Comparison of ENCODE assay signal across 8 cellular contexts in the genomic region with DNA sequence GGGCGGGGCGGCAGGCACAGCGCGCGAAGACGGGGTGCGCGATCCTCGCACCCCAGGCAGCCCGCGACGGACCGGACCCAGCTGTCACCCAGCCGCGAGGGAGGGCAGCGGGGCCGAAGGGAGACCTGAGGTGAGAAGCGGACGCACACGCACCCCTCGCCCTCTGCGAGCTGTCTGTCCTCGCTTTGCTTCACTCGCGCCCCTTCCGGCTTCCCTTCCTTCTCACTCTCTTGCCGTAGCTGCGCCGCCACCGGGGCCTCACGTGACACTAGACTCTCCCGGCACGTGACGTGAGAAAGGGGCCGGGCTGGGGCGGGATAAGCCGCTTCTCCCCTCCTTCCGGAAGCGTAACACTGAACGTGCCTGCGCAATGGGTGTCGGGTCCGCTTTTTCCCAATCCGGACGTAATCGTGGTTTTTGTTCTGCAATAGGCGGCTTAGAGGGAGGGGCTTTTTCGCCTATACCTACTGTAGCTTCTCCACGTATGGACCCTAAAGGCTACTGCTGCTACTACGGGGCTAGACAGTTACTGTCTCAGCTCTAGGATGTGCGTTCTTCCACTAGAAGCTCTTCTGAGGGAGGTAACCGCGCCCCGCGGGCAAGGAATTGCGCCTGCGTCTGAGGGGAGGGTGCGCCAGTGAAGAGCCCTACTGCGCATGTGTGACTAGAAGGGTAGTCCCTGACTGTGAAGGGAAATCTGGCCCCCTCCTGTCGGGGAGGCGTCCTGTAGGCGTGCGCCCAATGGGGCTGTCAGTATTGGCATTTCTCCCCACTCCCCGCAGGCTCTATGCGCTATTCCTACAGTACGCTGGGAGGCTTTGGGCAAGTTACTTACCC. TPM values are rescaled to one million over a fixed set of nuclear protein-coding genes. Genes with fewer than 3 reads are reported as not detected.
DNase-seq lines count a peak whose midpoint lies in the region; ATAC-seq, FAIRE-seq and TF ChIP-seq lines count a peak whose summit lies in the region.

A gene (minus strand): TSS at position 270 of the 837 bp plus-strand sequence. CDS start 434 bp downstream, outside the sequence.
A gene with protein sequence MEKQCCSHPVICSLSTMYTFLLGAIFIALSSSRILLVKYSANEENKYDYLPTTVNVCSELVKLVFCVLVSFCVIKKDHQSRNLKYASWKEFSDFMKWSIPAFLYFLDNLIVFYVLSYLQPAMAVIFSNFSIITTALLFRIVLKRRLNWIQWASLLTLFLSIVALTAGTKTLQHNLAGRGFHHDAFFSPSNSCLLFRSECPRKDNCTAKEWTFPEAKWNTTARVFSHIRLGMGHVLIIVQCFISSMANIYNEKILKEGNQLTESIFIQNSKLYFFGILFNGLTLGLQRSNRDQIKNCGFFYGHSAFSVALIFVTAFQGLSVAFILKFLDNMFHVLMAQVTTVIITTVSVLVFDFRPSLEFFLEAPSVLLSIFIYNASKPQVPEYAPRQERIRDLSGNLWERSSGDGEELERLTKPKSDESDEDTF (plus strand): TSS at position 353 of the 837 bp plus-strand sequence. CDS start 1,359 bp downstream, outside the sequence.

- intact Hi-C loops in HepG2 (cut with micrococcal nuclease; ENCODE audit: unreplicated experiment): loop anchor here (2.0 kb wide), 1 partner anchor 429 kb away; a partner anchor contains a TSS

- peak; percentile 93 for FAIRE-seq in HepG2 (lab: Jason Lieb, UNC)

- peaks cover 37 to 67% (median 47%) of the 10 kb centered on the region in 4 donors for H3K4me1 Mint-ChIP-seq in CD4-positive, CD25-positive, alpha-beta regulatory T cell

- no peak; the same call in 1 of the 2 replicates for TF ChIP-seq RAD21 in HepG2 (CRISPR knock-in tag; IDR thresholded peaks at IDR 0.05)

- H3K27me3 ChIP-seq in CD4-positive, CD25-positive, alpha-beta regulatory T cell (ENCODE audit: control insufficient read depth, insufficient read depth, low read length): no peaks in the 10 kb centered on the region
- H3K27me3 ChIP-seq in HepG2 (ENCODE audit: control insufficient read depth in 1 of 2, insufficient read depth in 2 of 2, low read length in 2 of 2): no peaks in the 10 kb centered on the region; a peak in 1 of 5 replicates

- TF ChIP-seq EP300 in HepG2 (IDR thresholded peaks at IDR 0.05; ENCODE audit: low read depth in 2 of 2, low read length in 2 of 2) (peak in 1 of 2 experiments; percentile 26; a peak in 1 of 4 replicates), HepG2 (CRISPR knock-in tag; IDR thresholded peaks at IDR 0.05; ENCODE audit: borderline replicate concordance) (no peak)

- peak; percentile 84 to 86 for ATAC-seq in CD4-positive, CD25-positive, alpha-beta regulatory T cell (ENCODE audit: low read depth in 2 of 2)
- ATAC-seq in GM19397 (IDR thresholded peaks at IDR 0.05; ENCODE audit: unreplicated experiment): peak; percentile 82
- ATAC-seq in HG03571 (IDR thresholded peaks at IDR 0.05; ENCODE audit: unreplicated experiment): peak; percentile 83
- ATAC-seq in HepG2: peak; percentile 94

- peak within 1 kb of the TSS; percentile 97 to 99 (median 98) for H3K4me3 Mint-ChIP-seq in CD4-positive, CD25-positive, alpha-beta regulatory T cell

- TSS peak; percentile 77 for BruUV-seq in HepG2 (replicated peaks; lab: Mats Ljungman, UMichigan)

- H3K4me1 ChIP-seq in CD4-positive, CD25-positive, alpha-beta regulatory T cell (ENCODE audit: control insufficient read depth, insufficient read depth, low read length, poor library complexity, severe bottlenecking): peaks cover 28% of the 10 kb centered on the region
- peaks cover 16% of the 10 kb centered on the region for H3K4me1 ChIP-seq in HepG2 (ENCODE audit: insufficient read depth, low read length)

- H3K27ac ChIP-seq in CD4-positive, CD25-positive, alpha-beta regulatory T cell (ENCODE audit: insufficient read depth, low read length, poor library complexity, severe bottlenecking): peak within 1 kb of the TSS; percentile 97
- peak within 1 kb of the TSS; percentile 95 for H3K27ac ChIP-seq in HepG2 (ENCODE audit: extremely low read length, insufficient read depth, low read length)

- peak within 1 kb of the TSS; percentile 85 for H3K4me2 ChIP-seq in HepG2 (ENCODE audit: low read depth, low read length)

- DNase-seq in CD4-positive, CD25-positive, alpha-beta regulatory T cell: peak; percentile 98 to 99 (median 99)
- DNase-seq in NCI-H82 (lab: John Stamatoyannopoulos, UW) (peak; percentile 100), dermis microvascular lymphatic vessel endothelial cell (ENCODE audit: low read depth in 2 of 2) (peak; percentile 96 to 99), HepG2 (ENCODE audit: low spot score) (peak; percentile 96)
- peak; percentile 98 to 99 for DNase-seq in activated CD4-positive, alpha-beta T cell treated with anti-CD3 and anti-CD28 coated beads, Interleukin-2, amount 50 U/mL, for 48 hours
- DNase-seq in stimulated activated CD4-positive, alpha-beta T cell treated with anti-CD3 and anti-CD28 coated beads, Interleukin-4, amount 100 ng/mL, for 1 hour: peak; percentile 98

- peak within 1 kb of the TSS; percentile 88 for H3K9ac ChIP-seq in HepG2 (ENCODE audit: insufficient read depth, low read depth, low read length)

- H3K4me3 ChIP-seq in CD4-positive, CD25-positive, alpha-beta regulatory T cell (ENCODE audit: low read depth, low read length): peak within 1 kb of the TSS; percentile 96
- peak within 1 kb of the TSS; percentile 85 to 91 (median 85) for H3K4me3 ChIP-seq in HepG2 (replicated peaks in 1 of 3; ENCODE audit: insufficient read depth in 1 of 3, low read depth in 2 of 3, low read length in 3 of 3)

- 0% methylated on average over 21 of the region's 66 CpGs for WGBS in HepG2 (ENCODE audit: low lambda C conversion rate)

- TF ChIP-seq CTCF in HepG2 (CRISPR knock-in tag; IDR thresholded peaks at IDR 0.05): peak; percentile 25

- POLR2A ChIA-PET in HepG2 (lab: Yijun Ruan, JAX): interaction anchor here (0.6 to 1.1 kb wide), 5 partner anchors 11 to 583 kb away, joined by 3 to 7 read pairs (median 4); a partner anchor contains a TSS

- in situ Hi-C loops in HepG2 (cut with HindIII; ENCODE audit: extremely low pct_ligation_motif_present, low pct_unique_long_range_greater_than_20kb): no loop called here

- peaks cover 17% of the 10 kb centered on the region for H3K36me3 Mint-ChIP-seq in CD4-positive, CD25-positive, alpha-beta regulatory T cell

- peaks cover 37% of the 10 kb centered on the region for H3K79me2 ChIP-seq in HepG2 (ENCODE audit: insufficient read depth, low read length)

- peak; percentile 81 to 92 for TF ChIP-seq POLR2A in HepG2 (IDR thresholded peaks at IDR 0.05; ENCODE audit: insufficient read depth in 1 of 2, low read depth in 2 of 2, low read length in 2 of 2)

- peaks cover 4% of the 10 kb centered on the region for H3K27me3 Mint-ChIP-seq in CD4-positive, CD25-positive, alpha-beta regulatory T cell

- H3K36me3 ChIP-seq in CD4-positive, CD25-positive, alpha-beta regulatory T cell (ENCODE audit: control insufficient read depth, insufficient read depth, low read length): peaks cover 10% of the 10 kb centered on the region
- H3K36me3 ChIP-seq in HepG2 (replicated peaks in 1 of 2; ENCODE audit: control insufficient read depth in 1 of 2, insufficient read depth in 2 of 2, low read length in 2 of 2): peaks cover 0 to 7% of the 10 kb centered on the region in 2 experiments; a peak in 1 of 5 replicates

- peak within 1 kb of the TSS; percentile 99 to 100 (median 99) for H3K27ac Mint-ChIP-seq in CD4-positive, CD25-positive, alpha-beta regulatory T cell

- H3K9me3 Mint-ChIP-seq in CD4-positive, CD25-positive, alpha-beta regulatory T cell: no peaks in the 10 kb centered on the region

- CTCF ChIA-PET in HepG2 (lab: Yijun Ruan, JAX; ENCODE audit: low intra/inter-chr PET ratio, low total read pairs): no interaction called here

- H4K20me1 ChIP-seq in HepG2 (ENCODE audit: insufficient read depth, low read length): no peaks in the 10 kb centered on the region

- no peaks in the 10 kb centered on the region for H3K9me3 ChIP-seq in CD4-positive, CD25-positive, alpha-beta regulatory T cell (ENCODE audit: control insufficient read depth in 2 of 2, low read length in 2 of 2)
- H3K9me3 ChIP-seq in HepG2 (ENCODE audit: low read length): no peaks in the 10 kb centered on the region

- H2AFZ ChIP-seq in HepG2 (ENCODE audit: low read length): peak within 1 kb of the TSS; percentile 98

RNA-seq across cellular contexts. Expression of the first gene that starts in this region (rescaled TPM):
- 52.4 TPM for total RNA-seq in CD4-positive, CD25-positive, alpha-beta regulatory T cell
- 100 to 1,000 TPM in 1 of 4 donors, 10 to 100 TPM in 3; 84.5 to 123 (median 92.9) TPM for polyA plus RNA-seq in CD4-positive, CD25-positive, alpha-beta regulatory T cell
- total RNA-seq in dermis microvascular lymphatic vessel endothelial cell (53.5 and 62.0 TPM in 2 replicates), HepG2 (2016; rRNA removed; fragmentation: Illumina TruSeq; extraction: Trizol) (34.8 and 43.3 TPM in 2 replicates)
- total RNA-seq in HepG2 (2016; cell fraction: cytosol; rRNA removed; fragmentation: Illumina TruSeq; extraction: Trizol; ENCODE audit: low read depth): 10.5 and 11.0 TPM in 2 replicates
- total RNA-seq in HepG2 (2016; cell fraction: insoluble cytoplasmic fraction; rRNA removed; fragmentation: Illumina TruSeq; extraction: Trizol): 36.0 and 43.3 TPM in 2 replicates
- total RNA-seq in HepG2 (2016; cell fraction: membrane; rRNA removed; fragmentation: Illumina TruSeq; extraction: Trizol): 16.6 and 19.5 TPM in 2 replicates
- 22.6 and 25.0 TPM in 2 replicates for total RNA-seq in HepG2 (2016; cell fraction: nucleus; rRNA removed; fragmentation: Illumina TruSeq; extraction: Trizol)
- polyA plus RNA-seq in HepG2 (2011; rRNA removed): 15.0 and 19.6 TPM in 2 replicates
- 12.9 and 13.9 TPM in 2 replicates for polyA plus RNA-seq in HepG2 (2011; cell fraction: cytosol; rRNA removed)
- 9.3 and 10.2 TPM in 2 replicates for polyA plus RNA-seq in HepG2 (2011; cell fraction: nucleus; rRNA removed)
- polyA plus RNA-seq in HepG2 (2012): 19.0 and 21.7 TPM in 2 replicates
- 8.5 and 8.8 TPM in 2 replicates for polyA plus RNA-seq in HepG2 (2016; cell fraction: cytosol; fragmentation: Illumina TruSeq; extraction: Trizol; ENCODE audit: low read depth)
- polyA plus RNA-seq in HepG2 (2016; cell fraction: insoluble cytoplasmic fraction; fragmentation: Illumina TruSeq; extraction: Trizol; ENCODE audit: low read depth): 52.2 and 53.7 TPM in 2 replicates
- 14.7 and 15.5 TPM in 2 replicates for polyA plus RNA-seq in HepG2 (2016; cell fraction: membrane; fragmentation: Illumina TruSeq; extraction: Trizol; ENCODE audit: low read depth)
- 34.0 and 34.1 TPM in 2 replicates for polyA plus RNA-seq in HepG2 (2016; cell fraction: nucleus; fragmentation: Illumina TruSeq; extraction: Trizol; ENCODE audit: insufficient read depth, low read depth)
- 12.9 and 19.3 TPM in 2 replicates for polyA minus RNA-seq in HepG2 (2011; rRNA and poly(A)+ RNA removed; ENCODE audit: low replicate concordance)
- 14.7 and 18.1 TPM in 2 replicates for polyA minus RNA-seq in HepG2 (2011; cell fraction: cytosol; rRNA and poly(A)+ RNA removed)
- 29.1 and 30.3 TPM in 2 replicates for polyA minus RNA-seq in HepG2 (2011; cell fraction: nucleus; rRNA and poly(A)+ RNA removed)

RNA-seq across cellular contexts. Expression of the second gene that starts in this region (rescaled TPM):
- 9.7 TPM for total RNA-seq in CD4-positive, CD25-positive, alpha-beta regulatory T cell
- polyA plus RNA-seq in CD4-positive, CD25-positive, alpha-beta regulatory T cell: 10 to 100 TPM; 21.1 to 27.0 (median 25.6) TPM
- total RNA-seq in dermis microvascular lymphatic vessel endothelial cell (25.7 and 33.5 TPM in 2 replicates), HepG2 (2016; rRNA removed; fragmentation: Illumina TruSeq; extraction: Trizol) (26.5 and 36.4 TPM in 2 replicates)
- 2.2 and 2.8 TPM in 2 replicates for total RNA-seq in HepG2 (2016; cell fraction: cytosol; rRNA removed; fragmentation: Illumina TruSeq; extraction: Trizol; ENCODE audit: low read depth)
- total RNA-seq in HepG2 (2016; cell fraction: insoluble cytoplasmic fraction; rRNA removed; fragmentation: Illumina TruSeq; extraction: Trizol): 25.1 and 31.2 TPM in 2 replicates
- total RNA-seq in HepG2 (2016; cell fraction: membrane; rRNA removed; fragmentation: Illumina TruSeq; extraction: Trizol): 13.0 and 15.4 TPM in 2 replicates
- total RNA-seq in HepG2 (2016; cell fraction: nucleus; rRNA removed; fragmentation: Illumina TruSeq; extraction: Trizol): 18.9 and 20.4 TPM in 2 replicates
- polyA plus RNA-seq in HepG2 (2011; rRNA removed): 13.2 and 15.5 TPM in 2 replicates
- 7.5 and 17.1 TPM in 2 replicates for polyA plus RNA-seq in HepG2 (2011; cell fraction: cytosol; rRNA removed)
- 4.5 and 7.6 TPM in 2 replicates for polyA plus RNA-seq in HepG2 (2011; cell fraction: nucleus; rRNA removed)
- 11.7 and 17.7 TPM in 2 replicates for polyA plus RNA-seq in HepG2 (2012)
- polyA plus RNA-seq in HepG2 (2016; cell fraction: cytosol; fragmentation: Illumina TruSeq; extraction: Trizol; ENCODE audit: low read depth): 1.2 and 2.1 TPM in 2 replicates
- 24.1 and 30.4 TPM in 2 replicates for polyA plus RNA-seq in HepG2 (2016; cell fraction: insoluble cytoplasmic fraction; fragmentation: Illumina TruSeq; extraction: Trizol; ENCODE audit: low read depth)
- 7.7 and 8.3 TPM in 2 replicates for polyA plus RNA-seq in HepG2 (2016; cell fraction: membrane; fragmentation: Illumina TruSeq; extraction: Trizol; ENCODE audit: low read depth)
- polyA plus RNA-seq in HepG2 (2016; cell fraction: nucleus; fragmentation: Illumina TruSeq; extraction: Trizol; ENCODE audit: insufficient read depth, low read depth): 20.6 and 24.4 TPM in 2 replicates
- polyA minus RNA-seq in HepG2 (2011; rRNA and poly(A)+ RNA removed; ENCODE audit: low replicate concordance): 29.2 and 35.8 TPM in 2 replicates
- polyA minus RNA-seq in HepG2 (2011; cell fraction: cytosol; rRNA and poly(A)+ RNA removed): 15.7 and 19.2 TPM in 2 replicates
- polyA minus RNA-seq in HepG2 (2011; cell fraction: nucleus; rRNA and poly(A)+ RNA removed): 13.1 and 18.9 TPM in 2 replicates

Comparison
In these comparisons a context has a peak if more than half of its experiments do, and no peak if none do; other contexts are left out.
1. Peak in every context shown above with its lines: DNase-seq, ATAC-seq, H3K4me3 ChIP-seq and H3K27ac ChIP-seq.